Comparison of ENCODE assay signal across 10 cellular contexts in genomic region chr3:187015903-187016638, GRCh38.
A peak's percentile ranks its signal among the peaks of the same experiment; 100 is the strongest.
DNase-seq lines count a peak whose midpoint lies in the region; ATAC-seq, FAIRE-seq and TF ChIP-seq lines count a peak whose summit lies in the region.
"Had no signal": no experiment of that assay in that cellular context is flagged by ENCODE, and none has a peak within 500 bp of the region (broad histone marks: within the 10 kb centered on the region; RNA-seq: fewer than 3 reads in every experiment).

No MANE protein-coding gene starts in this region.

- H3K36me3 Mint-ChIP-seq in naive thymus-derived CD4-positive, alpha-beta T cell, result peaks cover 5 to 44% (median 20%) of the 10 kb centered on the region in 5 donors
- H3K36me3 Mint-ChIP-seq in GM23338 (ENCODE audit: low read depth), result peaks cover 17% of the 10 kb centered on the region

- H3K4me2 ChIP-seq in Karpas-422 (ENCODE audit: low read depth, low read length, poor library complexity, severe bottlenecking) (peak overlapping the region; percentile 73), GM23338 (no peak overlapping the region)

- peak overlapping the region; percentile 49 for H3K4me3 ChIP-seq in Karpas-422 (ENCODE audit: low read length)
- H3K4me3 ChIP-seq in naive thymus-derived CD4-positive, alpha-beta T cell (ENCODE audit: low read length), result no peak overlapping the region
- H3K4me3 ChIP-seq in GM23338, result no peak overlapping the region

- H3K4me1 ChIP-seq in Karpas-422 (ENCODE audit: low read length), result peaks cover 100% of the 10 kb centered on the region
- peaks cover 16 to 54% of the 10 kb centered on the region in 2 donors for H3K4me1 ChIP-seq in naive thymus-derived CD4-positive, alpha-beta T cell (ENCODE audit: control insufficient read depth in 2 of 2, insufficient read depth in 2 of 2, low read length in 2 of 2)
- H3K4me1 ChIP-seq in GM23338 (ENCODE audit: insufficient read depth), result no peaks in the 10 kb centered on the region

- POLR2A ChIA-PET in naive thymus-derived CD4-positive, alpha-beta T cell (lab: Charles Lee), result interaction anchor here (0.9 to 2.7 kb wide), 5 partner anchors 9 to 24 kb away, joined by 3 to 11 read pairs (median 3); no protein-coding TSS in a partner anchor

- intact Hi-C loops in naive thymus-derived CD4-positive, alpha-beta T cell (cut with micrococcal nuclease), result no loop called here

- H2AFZ ChIP-seq in Karpas-422 (ENCODE audit: low read length) (no peak overlapping the region), GM23338 (no peak overlapping the region)

- H3K9me3 Mint-ChIP-seq in naive thymus-derived CD4-positive, alpha-beta T cell, result no peaks in the 10 kb centered on the region
- no peaks in the 10 kb centered on the region for H3K9me3 Mint-ChIP-seq in GM23338

- ATAC-seq in GM21737 (IDR thresholded peaks at IDR 0.05; ENCODE audit: unreplicated experiment), result peak; percentile 53
- ATAC-seq in naive thymus-derived CD4-positive, alpha-beta T cell, result peak; percentile 34
- ATAC-seq in GM23338, result no peak

- H3K27me3 ChIP-seq in Karpas-422 (ENCODE audit: low read length) (no peaks in the 10 kb centered on the region), GM23338 (ENCODE audit: insufficient read depth) (no peaks in the 10 kb centered on the region)
- no peaks in the 10 kb centered on the region for H3K27me3 ChIP-seq in naive thymus-derived CD4-positive, alpha-beta T cell (ENCODE audit: control insufficient read depth in 2 of 2, insufficient read depth in 2 of 2, low read length in 2 of 2)

- H3F3A ChIP-seq in GM23338 (replicated peaks; ENCODE audit: low read depth), result no peaks in the 10 kb centered on the region

- peak overlapping the region; percentile 17 to 96 (median 71) for H3K27ac Mint-ChIP-seq in naive thymus-derived CD4-positive, alpha-beta T cell
- no peak overlapping the region for H3K27ac Mint-ChIP-seq in GM23338

- H4K20me1 ChIP-seq in Karpas-422 (ENCODE audit: insufficient read depth, low read depth, low read length) (no peaks in the 10 kb centered on the region), GM23338 (replicated peaks; ENCODE audit: insufficient read depth) (peaks cover 5% of the 10 kb centered on the region)

- peaks cover 12% of the 10 kb centered on the region; the same call in 1 of the 2 replicates for H3K36me3 ChIP-seq in Karpas-422 (ENCODE audit: insufficient read depth, low read length)
- peaks cover 0 to 5% (median 4%) of the 10 kb centered on the region in 3 experiments for H3K36me3 ChIP-seq in naive thymus-derived CD4-positive, alpha-beta T cell (ENCODE audit: control insufficient read depth in 2 of 3, insufficient read depth in 3 of 3, low read length in 3 of 3)
- H3K36me3 ChIP-seq in GM23338 (ENCODE audit: insufficient read depth), result no peaks in the 10 kb centered on the region

- DNase-seq in NCI-H2107 treated with DMSO at 0.1 percent for 48 hours (lab: John Stamatoyannopoulos, UW; ENCODE audit: unreplicated experiment), result peak; percentile 88
- no peak for DNase-seq in NCI-H2107 (lab: John Stamatoyannopoulos, UW)
- DNase-seq in Karpas-422, result peak; percentile 82
- no peak for DNase-seq in naive thymus-derived CD4-positive, alpha-beta T cell
- no peak for DNase-seq in GM23338 (ENCODE audit: low spot score)
- no peak for DNase-seq in SKM-1 treated with dmso at 0.1 percent for 144 hours (lab: John Stamatoyannopoulos, UW; ENCODE audit: unreplicated experiment)
- no peak for DNase-seq in D721Med (ENCODE audit: insufficient read length, low spot score)
- DNase-seq: occipital lobe had no signal

- H3K9me3 ChIP-seq in Karpas-422 (ENCODE audit: low read length), result no peaks in the 10 kb centered on the region
- H3K9me3 ChIP-seq in naive thymus-derived CD4-positive, alpha-beta T cell (ENCODE audit: control insufficient read depth in 2 of 3, low read length in 3 of 3), result no peaks in the 10 kb centered on the region

- peaks cover 51 to 91% (median 81%) of the 10 kb centered on the region in 7 donors for H3K4me1 Mint-ChIP-seq in naive thymus-derived CD4-positive, alpha-beta T cell
- H3K4me1 Mint-ChIP-seq in GM23338, result peaks cover 12% of the 10 kb centered on the region

- H3K9me2 ChIP-seq in Karpas-422 (replicated peaks; ENCODE audit: insufficient read depth, low read length), result no peaks in the 10 kb centered on the region
- H3K9me2 ChIP-seq in GM23338 (ENCODE audit: insufficient read depth), result no peaks in the 10 kb centered on the region

- no peak for TF ChIP-seq CTCF in GM23338 (conservative IDR thresholded peaks at IDR 0.05; ENCODE audit: low read depth in 2 of 2)
- TF ChIP-seq CTCF in D721Med (IDR thresholded peaks at IDR 0.05; ENCODE audit: insufficient read depth, missing control alignments), result no peak

- no peak for FAIRE-seq in D721Med (lab: Jason Lieb, UNC)
- FAIRE-seq: A204.1 had no signal

- H3K4me3 Mint-ChIP-seq in naive thymus-derived CD4-positive, alpha-beta T cell, result peak overlapping the region in 5 of 10 donors; percentile 14 to 74 (median 44)
- H3K4me3 Mint-ChIP-seq in GM23338, result no peak overlapping the region

- H3K27me3 Mint-ChIP-seq in naive thymus-derived CD4-positive, alpha-beta T cell, result no peaks in the 10 kb centered on the region
- H3K27me3 Mint-ChIP-seq in GM23338 (ENCODE audit: insufficient read depth, low read depth, poor library complexity), result peaks cover 4% of the 10 kb centered on the region

- CTCF ChIA-PET in naive thymus-derived CD4-positive, alpha-beta T cell (lab: Charles Lee), result interaction anchor here (1.0 to 1.4 kb wide), 2 partner anchors 10 to 14 kb away, joined by 4 read pairs; no protein-coding TSS in a partner anchor

- peak overlapping the region; percentile 73 for H3K9ac ChIP-seq in Karpas-422 (ENCODE audit: low read length)

- H3K27ac ChIP-seq in Karpas-422 (ENCODE audit: low read length) (peak overlapping the region; percentile 98), GM23338 (ENCODE audit: low read depth) (no peak overlapping the region)
- peak overlapping the region; percentile 23 for H3K27ac ChIP-seq in naive thymus-derived CD4-positive, alpha-beta T cell (ENCODE audit: low read depth, low read length)

- H3K79me2 ChIP-seq in Karpas-422 (ENCODE audit: low read length) (peaks cover 67% of the 10 kb centered on the region), GM23338 (replicated peaks; ENCODE audit: insufficient read depth) (0 out of 2 replicates have a peak, but pooled peaks cover 5% of the 10 kb centered on the region)

TF ChIP-seq in GM23338, 12 proteins besides CTCF, POLR2A, EP300 and RAD21:
- TF ChIP-seq ETS1 (IDR thresholded peaks at IDR 0.05) (no peak), JUNB (IDR thresholded peaks at IDR 0.05; ENCODE audit: unreplicated experiment) (no peak)

Comparison
In these comparisons a context has a peak if more than half of its experiments do, and no peak if none do; other contexts are left out.
1. DNase-seq: peak in NCI-H2107 treated with DMSO at 0.1 percent for 48 hours (single experiment) and Karpas-422 (single experiment); none in NCI-H2107 (single experiment), naive thymus-derived CD4-positive, alpha-beta T cell (0 of 9), GM23338 (single experiment), SKM-1 treated with dmso at 0.1 percent for 144 hours (single experiment) and D721Med (single experiment).